ENCODE assay signal across 6 cellular contexts in genomic region chr6:30717845-30718795, GRCh38. TPM values are rescaled to one million over a fixed set of nuclear protein-coding genes. Genes with fewer than 3 reads are reported as not detected.
A peak's percentile ranks its signal among the peaks of the same experiment; 100 is the strongest.
DNase-seq lines count a peak whose midpoint lies in the region; ATAC-seq and TF ChIP-seq lines count a peak whose summit lies in the region.
"Not testable (repeated sequence)": the region's sequence is repeated elsewhere in the genome, so short reads cannot be mapped to it uniquely, and the experiment has no call there.

No MANE protein-coding gene starts in this region.

- not testable (repeated sequence) for H3K27me3 ChIP-seq in CD4-positive, alpha-beta T cell (ENCODE audit: control insufficient read depth, insufficient read depth, low read length); esophagus squamous epithelium

- CTCF ChIA-PET in CD4-positive, alpha-beta T cell (lab: Charles Lee), result interaction anchor here (0.9 to 20.2 kb wide), 7 partner anchors 9 to 175 kb away, joined by 3 to 526 read pairs (median 4); partner anchors contain the start of genes DHX16 and MRPS18B
- CTCF ChIA-PET in OCI-LY7 (lab: Charles Lee; ENCODE audit: unreplicated experiment), result interaction anchor here (0.6 to 1.7 kb wide), 4 partner anchors 12 to 38 kb away, joined by 3 to 5 read pairs (median 4); no protein-coding TSS in a partner anchor

- intact Hi-C loops in CD4-positive, alpha-beta T cell (cut with DNase I, micrococcal nuclease), result loop anchor here (1.0 to 5.0 kb wide), 3 partner anchors 31 to 229 kb away; partner anchors contain the start of genes GNL1 (in 1 of the 2), HLA-E (in 1 of the 2) and PRR3 (in 1 of the 2)
- intact Hi-C loops in OCI-LY7 (cut with micrococcal nuclease; ENCODE audit: unreplicated experiment), result loop anchor here (1.0 kb wide), 3 partner anchors 24 to 101 kb away; partner anchors contain the start of genes FLOT1, MRPS18B and PPP1R10
- intact Hi-C loops in esophagus squamous epithelium (cut with DNase I); mucosa of descending colon (cut with DNase I, micrococcal nuclease): not testable (repeated sequence)

- WGBS in esophagus squamous epithelium, 2 donors, result 65 to 73% methylated on average over 35 to 38 of the region's 38 CpGs

- peak overlapping the region; percentile 95 for H3K4me3 Mint-ChIP-seq in CD4-positive, alpha-beta T cell
- H3K4me3 Mint-ChIP-seq in activated naive CD8-positive, alpha-beta T cell treated with anti-CD3 and anti-CD28 coated beads, Interleukin-2, amount 10 ng/mL, durations not matched to agents 7 days and 5 days, result peak overlapping the region; percentile 91
- peak overlapping the region; percentile 97 for H3K4me3 Mint-ChIP-seq in stimulated activated memory B cell treated with anti-CD40 and anti-IgM and Interleukin-4, amounts not matched to agents 10 μg/mL and 1 μg/mL and 100 μg/mL, for 72 hours

- not testable (repeated sequence) for ATAC-seq in CD4-positive, alpha-beta T cell (ENCODE audit: poor library complexity); activated naive CD8-positive, alpha-beta T cell treated with anti-CD3 and anti-CD28 coated beads, Interleukin-2, amount 10 ng/mL, durations not matched to agents 7 days and 5 days (ENCODE audit: low read depth); mucosa of descending colon; stimulated activated memory B cell treated with anti-CD40 and anti-IgM and Interleukin-4, amounts not matched to agents 10 μg/mL and 1 μg/mL and 100 μg/mL, for 72 hours

- H3K36me3 ChIP-seq in OCI-LY7 (ENCODE audit: insufficient read depth, low read length) (peaks cover 55% of the 10 kb centered on the region), esophagus squamous epithelium (peaks cover 8 to 31% (median 9%) of the 10 kb centered on the region in 3 donors)
- H3K36me3 ChIP-seq in mucosa of descending colon (ENCODE audit: low read depth), result not testable (repeated sequence)

- H3K27ac Mint-ChIP-seq in CD4-positive, alpha-beta T cell, result peak overlapping the region; percentile 96
- peak overlapping the region; percentile 100 for H3K27ac Mint-ChIP-seq in activated naive CD8-positive, alpha-beta T cell treated with anti-CD3 and anti-CD28 coated beads, Interleukin-2, amount 10 ng/mL, durations not matched to agents 7 days and 5 days
- H3K27ac Mint-ChIP-seq in stimulated activated memory B cell treated with anti-CD40 and anti-IgM and Interleukin-4, amounts not matched to agents 10 μg/mL and 1 μg/mL and 100 μg/mL, for 72 hours, result peak overlapping the region; percentile 99

- peak overlapping the region; percentile 98 for H3K4me2 ChIP-seq in OCI-LY7 (ENCODE audit: low read length)

- peaks cover 68% of the 10 kb centered on the region for H3K36me3 Mint-ChIP-seq in CD4-positive, alpha-beta T cell (ENCODE audit: low read depth)
- peaks cover 58% of the 10 kb centered on the region for H3K36me3 Mint-ChIP-seq in activated naive CD8-positive, alpha-beta T cell treated with anti-CD3 and anti-CD28 coated beads, Interleukin-2, amount 10 ng/mL, durations not matched to agents 7 days and 5 days
- H3K36me3 Mint-ChIP-seq in stimulated activated memory B cell treated with anti-CD40 and anti-IgM and Interleukin-4, amounts not matched to agents 10 μg/mL and 1 μg/mL and 100 μg/mL, for 72 hours, result peaks cover 41% of the 10 kb centered on the region

- peaks cover 54% of the 10 kb centered on the region for H3K4me1 Mint-ChIP-seq in CD4-positive, alpha-beta T cell (ENCODE audit: low read depth)
- peaks cover 40% of the 10 kb centered on the region for H3K4me1 Mint-ChIP-seq in activated naive CD8-positive, alpha-beta T cell treated with anti-CD3 and anti-CD28 coated beads, Interleukin-2, amount 10 ng/mL, durations not matched to agents 7 days and 5 days
- H3K4me1 Mint-ChIP-seq in stimulated activated memory B cell treated with anti-CD40 and anti-IgM and Interleukin-4, amounts not matched to agents 10 μg/mL and 1 μg/mL and 100 μg/mL, for 72 hours, result peaks cover 62% of the 10 kb centered on the region

- H3K9me3 Mint-ChIP-seq in CD4-positive, alpha-beta T cell; activated naive CD8-positive, alpha-beta T cell treated with anti-CD3 and anti-CD28 coated beads, Interleukin-2, amount 10 ng/mL, durations not matched to agents 7 days and 5 days; stimulated activated memory B cell treated with anti-CD40 and anti-IgM and Interleukin-4, amounts not matched to agents 10 μg/mL and 1 μg/mL and 100 μg/mL, for 72 hours: not testable (repeated sequence)

- peak overlapping the region; percentile 71 for H3K27ac ChIP-seq in CD4-positive, alpha-beta T cell (ENCODE audit: low read depth, low read length)
- H3K27ac ChIP-seq in OCI-LY7 (ENCODE audit: low read depth, low read length, poor library complexity, severe bottlenecking), result peak overlapping the region; percentile 97
- H3K27ac ChIP-seq in esophagus squamous epithelium, result peak overlapping the region; percentile 86 to 96 (median 93)

- H3K9me2 ChIP-seq in OCI-LY7 (ENCODE audit: insufficient read depth, low read length), result not testable (repeated sequence)

- TSS peak; percentile 79 for BruUV-seq in OCI-LY7 (replicated peaks; lab: Mats Ljungman, UMichigan)

- H3K27me3 Mint-ChIP-seq in CD4-positive, alpha-beta T cell; activated naive CD8-positive, alpha-beta T cell treated with anti-CD3 and anti-CD28 coated beads, Interleukin-2, amount 10 ng/mL, durations not matched to agents 7 days and 5 days; stimulated activated memory B cell treated with anti-CD40 and anti-IgM and Interleukin-4, amounts not matched to agents 10 μg/mL and 1 μg/mL and 100 μg/mL, for 72 hours: not testable (repeated sequence)

- H3K4me3 ChIP-seq in OCI-LY7 (ENCODE audit: low read depth, low read length, poor library complexity, severe bottlenecking) (peak overlapping the region; percentile 91), esophagus squamous epithelium (peak overlapping the region; percentile 17 to 73 (median 66)), mucosa of descending colon (peak overlapping the region; percentile 25)

- not testable (repeated sequence) for TF ChIP-seq POLR2A in esophagus squamous epithelium (IDR thresholded peaks at IDR 0.05)

- not testable (repeated sequence) for H3K9me3 ChIP-seq in CD4-positive, alpha-beta T cell (ENCODE audit: control insufficient read depth, low read length); OCI-LY7 (ENCODE audit: low read length); esophagus squamous epithelium; mucosa of descending colon

- POLR2A ChIA-PET in CD4-positive, alpha-beta T cell (lab: Charles Lee), result interaction anchor here (0.7 to 11.0 kb wide), 17 partner anchors 9 to 505 kb away, joined by 3 to 381 read pairs (median 8); partner anchors contain the start of genes ABCF1, DHX16, GNL1 and MRPS18B
- POLR2A ChIA-PET in OCI-LY7 (lab: Charles Lee), result interaction anchor here (0.9 to 6.0 kb wide), 8 partner anchors 28 to 147 kb away, joined by 3 to 71 read pairs (median 6); partner anchors contain the start of genes ABCF1, MRPS18B and NRM
- POLR2A ChIA-PET in activated naive CD8-positive, alpha-beta T cell treated with anti-CD3 and anti-CD28 coated beads, Interleukin-2, amount 10 ng/mL, durations not matched to agents 7 days and 5 days (lab: Charles Lee), result interaction anchor here (0.8 to 11.0 kb wide), 17 partner anchors 10 to 236 kb away, joined by 3 to 512 read pairs (median 8); partner anchors contain the start of genes DHX16, GTF2H4, IER3 and MRPS18B

- not testable (repeated sequence) for TF ChIP-seq CTCF in CD4-positive, alpha-beta T cell (IDR thresholded peaks at IDR 0.05); OCI-LY7 (conservative IDR thresholded peaks at IDR 0.05; ENCODE audit: low read length); esophagus squamous epithelium (IDR thresholded peaks at IDR 0.05); mucosa of descending colon (IDR thresholded peaks at IDR 0.05)

- DNase-seq in CD4-positive, alpha-beta T cell; activated naive CD8-positive, alpha-beta T cell treated with anti-CD3 and anti-CD28 coated beads, Interleukin-2, amount 10 ng/mL, durations not matched to agents 7 days and 5 days; esophagus squamous epithelium (lab: John Stamatoyannopoulos, UW): not testable (repeated sequence)
- DNase-seq in OCI-LY7 (ENCODE audit: low spot score) (peak; percentile 28), mucosa of descending colon (peak; percentile 27 to 58 (median 50))

- H4K20me1 ChIP-seq in OCI-LY7 (ENCODE audit: insufficient read depth, low read length), result not testable (repeated sequence)

- H2AFZ ChIP-seq in OCI-LY7 (ENCODE audit: low read length), result not testable (repeated sequence)

- peaks cover 47% of the 10 kb centered on the region for H3K4me1 ChIP-seq in OCI-LY7 (ENCODE audit: insufficient read depth, low read length, poor library complexity, severe bottlenecking)
- H3K4me1 ChIP-seq in esophagus squamous epithelium, result peaks cover 34 to 57% (median 41%) of the 10 kb centered on the region in 3 donors
- H3K4me1 ChIP-seq in mucosa of descending colon (ENCODE audit: low read depth), result peaks cover 30% of the 10 kb centered on the region

- peaks cover 67% of the 10 kb centered on the region for H3K79me2 ChIP-seq in OCI-LY7 (ENCODE audit: insufficient read depth, low read depth, low read length)

RNA-seq across cellular contexts. Expression of gene MDC1, which starts 1.0 kb away (rescaled TPM):
- 10 to 100 TPM; 50.5 to 56.8 TPM for total RNA-seq in CD4-positive, alpha-beta T cell
- total RNA-seq in OCI-LY7 (2014; rRNA removed; shearing (Covaris generic)), result 35.0 and 41.6 TPM in 2 replicates
- total RNA-seq in OCI-LY7 (2022) (107 and 133 TPM in 2 replicates), esophagus squamous epithelium (1 to 10 TPM; 2.4 to 7.4 (median 7.0) TPM), mucosa of descending colon (10 to 100 TPM; 15.2 to 34.3 (median 29.5) TPM)
- total RNA-seq in activated naive CD8-positive, alpha-beta T cell treated with anti-CD3 and anti-CD28 coated beads, Interleukin-2, amount 10 ng/mL, durations not matched to agents 7 days and 5 days, result 10 to 100 TPM; 50.2 to 52.2 TPM

RNA-seq across cellular contexts. Expression of gene TUBB, which starts 2.0 kb away (rescaled TPM):
- total RNA-seq in CD4-positive, alpha-beta T cell, result 10 to 100 TPM; 76.0 to 78.4 TPM
- 1,287 and 1,346 TPM in 2 replicates for total RNA-seq in OCI-LY7 (2014; rRNA removed; shearing (Covaris generic))
- total RNA-seq in OCI-LY7 (2022), result 1,244 and 1,350 TPM in 2 replicates
- 1,000 to 10,000 TPM; 1,168 to 1,207 TPM for total RNA-seq in activated naive CD8-positive, alpha-beta T cell treated with anti-CD3 and anti-CD28 coated beads, Interleukin-2, amount 10 ng/mL, durations not matched to agents 7 days and 5 days
- total RNA-seq in esophagus squamous epithelium, result 100 to 1,000 TPM; 151 to 351 (median 255) TPM
- 100 to 1,000 TPM; 113 to 328 (median 307) TPM for total RNA-seq in mucosa of descending colon

RNA-seq across cellular contexts. Expression of gene FLOT1, which starts 24.4 kb away (rescaled TPM):
- 10 to 100 TPM; 31.6 TPM for total RNA-seq in CD4-positive, alpha-beta T cell
- total RNA-seq in OCI-LY7 (2014; rRNA removed; shearing (Covaris generic)), result 66.7 and 70.7 TPM in 2 replicates
- total RNA-seq in OCI-LY7 (2022), result 108 and 117 TPM in 2 replicates
- 100 to 1,000 TPM; 261 to 271 TPM for total RNA-seq in activated naive CD8-positive, alpha-beta T cell treated with anti-CD3 and anti-CD28 coated beads, Interleukin-2, amount 10 ng/mL, durations not matched to agents 7 days and 5 days
- 10 to 100 TPM; 46.7 to 88.8 (median 64.4) TPM for total RNA-seq in esophagus squamous epithelium
- total RNA-seq in mucosa of descending colon, result 100 to 1,000 TPM; 133 to 175 (median 152) TPM

RNA-seq across cellular contexts. Expression of gene IER3, which starts 26.2 kb away (rescaled TPM):
- 1 to 10 TPM; 5.7 to 5.8 TPM for total RNA-seq in CD4-positive, alpha-beta T cell
- 0.51 and 2.8 TPM in 2 replicates for total RNA-seq in OCI-LY7 (2014; rRNA removed; shearing (Covaris generic))
- total RNA-seq in OCI-LY7 (2022) (1.3 and 1.6 TPM in 2 replicates), esophagus squamous epithelium (10 to 100 TPM; 41.4 to 87.9 (median 66.0) TPM), mucosa of descending colon (100 to 1,000 TPM in 1 of 3 donors, 10 to 100 TPM in 2; 64.0 to 183 (median 67.6) TPM)
- 10 to 100 TPM; 49.1 to 52.7 TPM for total RNA-seq in activated naive CD8-positive, alpha-beta T cell treated with anti-CD3 and anti-CD28 coated beads, Interleukin-2, amount 10 ng/mL, durations not matched to agents 7 days and 5 days

RNA-seq across cellular contexts. Expression of gene NRM, which starts 27.3 kb away (rescaled TPM):
- 1 to 10 TPM; 3.8 to 4.4 TPM for total RNA-seq in CD4-positive, alpha-beta T cell
- 13.6 and 18.6 TPM in 2 replicates for total RNA-seq in OCI-LY7 (2014; rRNA removed; shearing (Covaris generic))
- total RNA-seq in OCI-LY7 (2022), result 36.7 and 44.0 TPM in 2 replicates
- 10 to 100 TPM; 33.1 to 33.9 TPM for total RNA-seq in activated naive CD8-positive, alpha-beta T cell treated with anti-CD3 and anti-CD28 coated beads, Interleukin-2, amount 10 ng/mL, durations not matched to agents 7 days and 5 days
- 1 to 10 TPM; 3.8 to 7.4 (median 6.7) TPM for total RNA-seq in esophagus squamous epithelium
- 10 to 100 TPM in 1 of 3 donors, 1 to 10 TPM in 2; 4.3 to 10.2 (median 6.1) TPM for total RNA-seq in mucosa of descending colon

Comparison
In these comparisons a context has a peak if more than half of its experiments do, and no peak if none do; other contexts are left out.
1. H3K4me3 ChIP-seq: peak in every context shown above with its lines; median percentile 91 in OCI-LY7; 66 in esophagus squamous epithelium; 25 in mucosa of descending colon.